In genomic region chr3:42057561-42058211, GRCh38 we compare ENCODE assay signal across 12 cellular contexts. TPM values are rescaled to one million over a fixed set of nuclear protein-coding genes. Genes with fewer than 3 reads are reported as not detected.
DNase-seq lines count a peak whose midpoint lies in the region; ATAC-seq and TF ChIP-seq lines count a peak whose summit lies in the region.
"Had no signal": no experiment of that assay in that cellular context is flagged by ENCODE, and none has a peak within 500 bp of the region (broad histone marks: within the 10 kb centered on the region; RNA-seq: fewer than 3 reads in every experiment).

No MANE protein-coding gene starts in this region.

- H3K36me3 ChIP-seq in heart left ventricle (no peaks in the 10 kb centered on the region), transverse colon (no peaks in the 10 kb centered on the region), prostate gland (no peaks in the 10 kb centered on the region)
- H3K36me3 ChIP-seq: brain microvascular endothelial cell had no signal

- H3K9me3 ChIP-seq in heart left ventricle = no peaks in the 10 kb centered on the region
- no peaks in the 10 kb centered on the region for H3K9me3 ChIP-seq in transverse colon
- H3K9me3 ChIP-seq in prostate gland = no peaks in the 10 kb centered on the region

- intact Hi-C loops in heart left ventricle (cut with DNase I) = loop anchor here in 2 of 10 donors (5.0 kb wide), 1 partner anchor 35 kb away; no protein-coding TSS in a partner anchor
- intact Hi-C loops in Right ventricle myocardium inferior (cut with DNase I) = no loop called here
- intact Hi-C loops in activated B cell treated with CpG ODN at 0.5 μM for 24 hours (cut with micrococcal nuclease) = loop anchor here (1.0 to 5.0 kb wide), 2 partner anchors 10 to 35 kb away; partner anchors contain the start of gene TRAK1
- intact Hi-C loops in transverse colon (cut with DNase I; ENCODE audit: low total_unique reads) = no loop called here
- intact Hi-C loops in prostate gland (cut with DNase I) = no loop called here

- peaks cover 89% of the 10 kb centered on the region for H3K4me1 Mint-ChIP-seq in activated B cell treated with CpG ODN at 0.5 μM for 24 hours

- no peak overlapping the region for H3K4me3 ChIP-seq in heart left ventricle
- H3K4me3 ChIP-seq in transverse colon = no peak overlapping the region
- no peak overlapping the region for H3K4me3 ChIP-seq in prostate gland

- no peaks in the 10 kb centered on the region for H3K27me3 ChIP-seq in heart left ventricle
- H3K27me3 ChIP-seq in transverse colon = no peaks in the 10 kb centered on the region
- H3K27me3 ChIP-seq in prostate gland (replicated peaks; ENCODE audit: insufficient read depth) = no peaks in the 10 kb centered on the region
- H3K27me3 ChIP-seq: brain microvascular endothelial cell had no signal

- H3K27ac Mint-ChIP-seq in activated B cell treated with CpG ODN at 0.5 μM for 24 hours = peak overlapping the region; percentile 90
- H3K27ac Mint-ChIP-seq: activated CD4-positive, alpha-beta memory T cell treated with anti-CD3 and anti-CD28 coated beads for 36 hours had no signal

- H3K4me3 Mint-ChIP-seq in activated B cell treated with CpG ODN at 0.5 μM for 24 hours = peak overlapping the region; percentile 70
- H3K4me3 Mint-ChIP-seq: activated CD4-positive, alpha-beta memory T cell treated with anti-CD3 and anti-CD28 coated beads for 36 hours; neural crest cell had no signal

- ATAC-seq in heart left ventricle (no peak), Right ventricle myocardium inferior (no peak), HG02938 (IDR thresholded peaks at IDR 0.05; ENCODE audit: unreplicated experiment) (peak; percentile 67), activated B cell treated with CpG ODN at 0.5 μM for 24 hours (ENCODE audit: low read depth) (peak; percentile 70)

- WGBS in heart left ventricle, 4 donors = 55 to 74% (median 69%) methylated on average over 6 to 7 of the region's 7 CpGs
- WGBS in transverse colon (ENCODE audit: low coverage in 1 of 2), 2 donors = 31 to 56% methylated on average over 2 to 7 of the region's 7 CpGs
- 47% methylated on average over 7 of the region's 7 CpGs for WGBS in prostate gland

- TF ChIP-seq CTCF in heart left ventricle (IDR thresholded peaks at IDR 0.05) = no peak
- TF ChIP-seq CTCF in activated B cell treated with CpG ODN at 0.5 μM for 24 hours (IDR thresholded peaks at IDR 0.05) = no peak
- no peak for TF ChIP-seq CTCF in transverse colon (IDR thresholded peaks at IDR 0.05)
- TF ChIP-seq CTCF in prostate gland (IDR thresholded peaks at IDR 0.05) = no peak

- POLR2A ChIA-PET in activated B cell treated with CpG ODN at 0.5 μM for 24 hours (lab: Charles Lee) = interaction anchor here (0.6 to 2.0 kb wide), 6 partner anchors 9 to 96 kb away, joined by 3 to 13 read pairs (median 4); partner anchors contain the start of gene ULK4

- peak overlapping the region in 11 of 12 donors; percentile 16 to 91 (median 55) for H3K27ac ChIP-seq in heart left ventricle
- H3K27ac ChIP-seq in transverse colon = peak overlapping the region; percentile 69 to 74 (median 72)
- no peak overlapping the region for H3K27ac ChIP-seq in prostate gland
- H3K27ac ChIP-seq: brain microvascular endothelial cell had no signal

- no peak for TF ChIP-seq POLR2A in heart left ventricle (IDR thresholded peaks at IDR 0.05)
- TF ChIP-seq POLR2A in transverse colon (IDR thresholded peaks at IDR 0.05) = no peak
- no peak for TF ChIP-seq POLR2A in prostate gland (IDR thresholded peaks at IDR 0.05)

- in situ Hi-C loops in transverse colon (cut with MboI; ENCODE audit: low pct_ligation_motif_present in 1 of 4, low pct_unique_long_range_greater_than_20kb in 1 of 4, low sequenced_read_pairs in 3 of 4) = no loop called here

- CTCF ChIA-PET in activated B cell treated with CpG ODN at 0.5 μM for 24 hours (lab: Charles Lee) = no interaction called here

- H3K9me3 Mint-ChIP-seq in activated B cell treated with CpG ODN at 0.5 μM for 24 hours = no peaks in the 10 kb centered on the region
- H3K9me3 Mint-ChIP-seq: activated CD4-positive, alpha-beta memory T cell treated with anti-CD3 and anti-CD28 coated beads for 36 hours; neural crest cell had no signal

- DNase-seq in heart left ventricle = no peak
- DNase-seq in Right ventricle myocardium inferior (ENCODE audit: missing footprints) = no peak
- no peak for DNase-seq in activated B cell treated with CpG ODN at 0.5 μM for 24 hours
- peak; percentile 38 for DNase-seq in transverse colon
- DNase-seq in stimulated activated CD4-positive, alpha-beta T cell treated with anti-CD3 and anti-CD28 coated beads, Interleukin-1b, Interleukin-23, amount 100 ng/mL, for 48 hours = no peak
- DNase-seq in prostate gland (ENCODE audit: low spot score) = no peak
- no peak for DNase-seq in GM19238 (ENCODE audit: insufficient read length, low spot score)
- DNase-seq: ACHN; activated CD4-positive, alpha-beta memory T cell treated with anti-CD3 and anti-CD28 coated beads for 36 hours; brain microvascular endothelial cell had no signal

- H3K36me3 Mint-ChIP-seq in activated B cell treated with CpG ODN at 0.5 μM for 24 hours (ENCODE audit: low read depth) = peaks cover 16% of the 10 kb centered on the region
- H3K36me3 Mint-ChIP-seq: activated CD4-positive, alpha-beta memory T cell treated with anti-CD3 and anti-CD28 coated beads for 36 hours had no signal

- H3K4me1 ChIP-seq in heart left ventricle = peaks cover 14 to 92% (median 70%) of the 10 kb centered on the region in 12 donors
- H3K4me1 ChIP-seq in transverse colon = peaks cover 30 to 83% (median 57%) of the 10 kb centered on the region in 4 donors
- no peaks in the 10 kb centered on the region for H3K4me1 ChIP-seq in prostate gland (replicated peaks)

- TF ChIP-seq EP300 in transverse colon (IDR thresholded peaks at IDR 0.05; ENCODE audit: low read depth) = no peak

- no peaks in the 10 kb centered on the region for H3K27me3 Mint-ChIP-seq in activated B cell treated with CpG ODN at 0.5 μM for 24 hours
- H3K27me3 Mint-ChIP-seq: activated CD4-positive, alpha-beta memory T cell treated with anti-CD3 and anti-CD28 coated beads for 36 hours had no signal

RNA-seq across cellular contexts. Expression of gene TRAK1, which starts 33.5 kb away (rescaled TPM):
- total RNA-seq in heart left ventricle (100 to 1,000 TPM; 149 to 364 (median 272) TPM), Right ventricle myocardium inferior (267 TPM), activated B cell treated with CpG ODN at 0.5 μM for 24 hours (54.5 and 58.4 TPM in 2 replicates), transverse colon (100 to 1,000 TPM in 3 of 4 donors, 10 to 100 TPM in 1; 91.7 to 247 (median 115) TPM), prostate gland (10 to 100 TPM; 35.6 to 80.3 TPM)
- 10 to 100 TPM; 53.3 to 76.3 TPM for polyA plus RNA-seq in heart left ventricle

Comparison
In these comparisons a context has a peak if more than half of its experiments do, and no peak if none do; other contexts are left out.
1. ATAC-seq: peak in HG02938 (single experiment) and activated B cell treated with CpG ODN at 0.5 μM for 24 hours (single experiment); none in heart left ventricle (0 of 4) and Right ventricle myocardium inferior (single experiment).
2. H3K27ac ChIP-seq: peak in heart left ventricle (11 of 12) and transverse colon (4 of 4); none in prostate gland (0 of 2).